14 cellular contexts compared by ENCODE assay signal in genomic region chr9:35669331-35670145, GRCh38. TPM values are rescaled to one million over a fixed set of nuclear protein-coding genes. Genes with fewer than 3 reads are reported as not detected.
DNase-seq lines count a peak whose midpoint lies in the region; ATAC-seq and TF ChIP-seq lines count a peak whose summit lies in the region.
"Had no signal": no experiment of that assay in that cellular context is flagged by ENCODE, and none has a peak within 500 bp of the region (broad histone marks: within the 10 kb centered on the region; RNA-seq: fewer than 3 reads in every experiment).

No MANE protein-coding gene starts in this region.

- H3K79me1 ChIP-seq in IMR-90 (ENCODE audit: low read depth in 1 of 2, low read length in 2 of 2) (peaks cover 7 to 10% of the 10 kb centered on the region in 2 experiments; a peak in 3 of 4 replicates), mesenchymal stem cell (replicated peaks; ENCODE audit: low read length, poor library complexity, severe bottlenecking) (peaks cover 2% of the 10 kb centered on the region)

- H2BK12ac ChIP-seq in mesenchymal stem cell (ENCODE audit: low read length in 2 of 2) = peak overlapping the region in 1 of 2 experiments; percentile 21

- peaks cover 21% of the 10 kb centered on the region for H3K9me1 ChIP-seq in IMR-90 (ENCODE audit: insufficient read depth, low read length)

- H3K36me3 Mint-ChIP-seq in brain = no peaks in the 10 kb centered on the region

- TF ChIP-seq CTCF in IMR-90 (conservative IDR thresholded peaks at IDR 0.05; ENCODE audit: low read depth, low read length) (no peak), brain (conservative IDR thresholded peaks at IDR 0.05) (no peak)

- POLR2A ChIA-PET in IMR-90 (lab: Charles Lee; ENCODE audit: unreplicated experiment) = interaction anchor here (1.0 to 2.4 kb wide), 4 partner anchors 11 to 21 kb away, joined by 4 to 11 read pairs (median 6); no protein-coding TSS in a partner anchor

- H3K27ac ChIP-seq in IMR-90 (ENCODE audit: insufficient read depth, low read length) (peak overlapping the region; percentile 39; the same call in 1 of the 2 replicates), mesenchymal stem cell (ENCODE audit: low read length, poor library complexity, severe bottlenecking) (peak overlapping the region; percentile 84)

- H2BK15ac ChIP-seq in IMR-90 (ENCODE audit: low read depth, low read length) = 0 out of 3 replicates have a peak overlapping the region, but pooled peaks have one; percentile 16
- no peak overlapping the region for H2BK15ac ChIP-seq in mesenchymal stem cell (ENCODE audit: low read depth, poor library complexity, severe bottlenecking)

- H3K27me3 ChIP-seq in IMR-90 (ENCODE audit: control insufficient read depth, insufficient read depth, low read length) (no peaks in the 10 kb centered on the region), mesenchymal stem cell (ENCODE audit: control insufficient read depth in 1 of 2, insufficient read depth in 1 of 2, low read length in 2 of 2) (peaks cover 3 to 7% of the 10 kb centered on the region in 2 experiments)

- peaks cover 0 to under 1% (median 0%) of the 10 kb centered on the region in 5 experiments for H3K9me3 Mint-ChIP-seq in brain

- no peaks in the 10 kb centered on the region for H4K20me1 ChIP-seq in IMR-90 (ENCODE audit: insufficient read depth, low read length)

- dilution Hi-C loops in IMR-90 (cut with HindIII; ENCODE audit: low sequenced_read_pairs, unreplicated experiment) = no loop called here

- peak overlapping the region; percentile 12; the same call in 1 of the 2 replicates for H2BK120ac ChIP-seq in IMR-90 (ENCODE audit: low read depth, low read length)
- peak overlapping the region; percentile 54 for H2BK120ac ChIP-seq in mesenchymal stem cell (ENCODE audit: low read depth, low read length)

- no peak overlapping the region for H4K91ac ChIP-seq in IMR-90 (ENCODE audit: insufficient read depth, low read depth, low read length)
- H4K91ac ChIP-seq in mesenchymal stem cell (ENCODE audit: low read length) = no peak overlapping the region

- H3K23ac ChIP-seq in IMR-90 (ENCODE audit: low read depth, low read length) (peak overlapping the region; percentile 30; the same call in 1 of the 2 replicates), mesenchymal stem cell (ENCODE audit: low read length in 2 of 2) (no peak overlapping the region)

- H3K4me3 Mint-ChIP-seq in brain = peak overlapping the region in 1 of 5 experiments; percentile 2

- BruUV-seq in IMR-90 (replicated peaks; lab: Mats Ljungman, UMichigan) = no TSS peak

- H3K9me3 ChIP-seq in IMR-90 (ENCODE audit: control insufficient read depth, insufficient read depth, low read length) (no peaks in the 10 kb centered on the region), mesenchymal stem cell (ENCODE audit: control insufficient read depth, low read length) (no peaks in the 10 kb centered on the region)

- peaks cover 12% of the 10 kb centered on the region for H3K27me3 Mint-ChIP-seq in brain

- H3K27ac Mint-ChIP-seq in brain = peak overlapping the region in 3 of 5 experiments; percentile 30 to 73 (median 51)

- ATAC-seq in IMR-90 (ENCODE audit: low read depth) (peak; percentile 45), GM21576 (IDR thresholded peaks at IDR 0.05; ENCODE audit: unreplicated experiment) (no peak)

- peak overlapping the region; percentile 4; the same call in 1 of the 2 replicates for H3K4me2 ChIP-seq in IMR-90 (ENCODE audit: low read depth, low read length)
- H3K4me2 ChIP-seq in mesenchymal stem cell (ENCODE audit: low read length, poor library complexity, severe bottlenecking) = no peak overlapping the region

- no peak for TF ChIP-seq RAD21 in IMR-90 (IDR thresholded peaks at IDR 0.05; ENCODE audit: low read length)

- peak; percentile 69 for DNase-seq in A172 (ENCODE audit: low spot score)
- DNase-seq in IMR-90 = peak; percentile 76
- peak; percentile 58 for DNase-seq in mesenchymal stem cell
- DNase-seq in DMS 273 treated with DMSO at 0.1 percent for 48 hours (lab: John Stamatoyannopoulos, UW) = no peak
- DNase-seq in activated CD4-positive, alpha-beta T cell treated with anti-CD3 and anti-CD28 coated beads for 4 hours = no peak
- no peak for DNase-seq in AG20443 (ENCODE audit: low spot score)
- DNase-seq: AML-193; effector CD8-positive, alpha-beta T cell; head of caudate nucleus; NCI-H187 had no signal

- H2AFZ ChIP-seq in IMR-90 (replicated peaks; ENCODE audit: low read length, poor library complexity) (peak overlapping the region; percentile 11), mesenchymal stem cell (ENCODE audit: low read depth, low read length) (no peak overlapping the region)

- H3K18ac ChIP-seq in IMR-90 (ENCODE audit: low read depth, low read length) (peak overlapping the region; percentile 29; the same call in 1 of the 2 replicates), mesenchymal stem cell (ENCODE audit: low read depth in 1 of 2, low read length in 2 of 2) (peak overlapping the region; percentile 37 to 92)

- H3K4me1 Mint-ChIP-seq in brain = peaks cover 34% of the 10 kb centered on the region

- H3K36me3 ChIP-seq in IMR-90 (ENCODE audit: control insufficient read depth, insufficient read depth, low read length) (no peaks in the 10 kb centered on the region), mesenchymal stem cell (ENCODE audit: control insufficient read depth in 1 of 2, insufficient read depth in 2 of 2, low read depth in 1 of 2, low read length in 2 of 2) (no peaks in the 10 kb centered on the region)

- peak overlapping the region; percentile 37; the same call in 1 of the 2 replicates for H2AK5ac ChIP-seq in IMR-90 (ENCODE audit: low read depth, low read length)
- H2AK5ac ChIP-seq in mesenchymal stem cell (ENCODE audit: low read length, severe bottlenecking) = peak overlapping the region; percentile 65

- no peak overlapping the region for H3K9ac ChIP-seq in IMR-90 (ENCODE audit: low read depth, low read length)
- H3K9ac ChIP-seq in mesenchymal stem cell (ENCODE audit: low read length) = no peak overlapping the region

- in situ Hi-C loops in IMR-90 (cut with MboI; ENCODE audit: low sequenced_read_pairs) = no loop called here

- 0 out of 2 replicates have a peak overlapping the region, but pooled peaks have one; percentile 7 for H4K5ac ChIP-seq in IMR-90 (ENCODE audit: low read depth, low read length)

- H3K4ac ChIP-seq in IMR-90 (ENCODE audit: low read depth, low read length) (peak overlapping the region; percentile 15), mesenchymal stem cell (ENCODE audit: low read depth in 1 of 2, low read length in 2 of 2) (peak overlapping the region in 1 of 2 experiments; percentile 47)

- CTCF ChIA-PET in IMR-90 (lab: Yijun Ruan, JAX) = interaction anchor here (0.9 to 1.9 kb wide), 3 partner anchors 8 to 60 kb away, joined by 3 to 11 read pairs (median 3); no protein-coding TSS in a partner anchor

- no peak overlapping the region for H2AK9ac ChIP-seq in IMR-90 (replicated peaks; ENCODE audit: low read depth, low read length, poor library complexity)

- H2BK20ac ChIP-seq in IMR-90 (ENCODE audit: low read depth, low read length) = peak overlapping the region; percentile 30; the same call in 1 of the 2 replicates

- no peak overlapping the region for H3K56ac ChIP-seq in IMR-90 (ENCODE audit: extremely low read depth, insufficient read depth, low read length)

- intact Hi-C loops in IMR-90 (cut with micrococcal nuclease) = loop anchor here (1.0 kb wide), 1 partner anchor 11 kb away; no protein-coding TSS in a partner anchor

- H3K14ac ChIP-seq in IMR-90 (replicated peaks; ENCODE audit: low read depth, low read length) (peak overlapping the region; percentile 11; the same call in 1 of the 2 replicates), mesenchymal stem cell (ENCODE audit: low read length in 2 of 2) (no peak overlapping the region)

- H2BK5ac ChIP-seq in IMR-90 (ENCODE audit: low read depth, low read length, poor library complexity, severe bottlenecking) = peak overlapping the region; percentile 35
- peak overlapping the region; percentile 46 for H2BK5ac ChIP-seq in mesenchymal stem cell (ENCODE audit: low read depth, low read length, poor library complexity, severe bottlenecking)

- H3K4me1 ChIP-seq in IMR-90 (ENCODE audit: control insufficient read depth, insufficient read depth, low read length) (peaks cover 25% of the 10 kb centered on the region), mesenchymal stem cell (ENCODE audit: control insufficient read depth, insufficient read depth, low read depth, low read length) (peaks cover 25% of the 10 kb centered on the region)

- H3K4me3 ChIP-seq in IMR-90 (ENCODE audit: insufficient read depth, low read depth, low read length) (no peak overlapping the region), mesenchymal stem cell (ENCODE audit: insufficient read depth in 1 of 2, low read depth in 1 of 2, low read length in 2 of 2) (no peak overlapping the region)

- WGBS in IMR-90 (ENCODE audit: extremely low coverage in 2 of 2, insufficient read length in 1 of 2), 2 experiments = 20% methylated on average over 1 of the region's 6 CpGs; no CpG with 5 or more reads in 1 of the 2 experiments
- WGBS in mesenchymal stem cell = 44% methylated on average over 6 of the region's 6 CpGs

- TF ChIP-seq POLR2A in IMR-90 (IDR thresholded peaks at IDR 0.05; ENCODE audit: low read depth, low read length) = no peak

- H4K8ac ChIP-seq in IMR-90 (ENCODE audit: low read depth in 2 of 2, low read length in 2 of 2) (0 out of 4 replicates have a peak overlapping the region, but pooled peaks of 1 of the 2 experiments have one; percentile 20), mesenchymal stem cell (ENCODE audit: low read length) (peak overlapping the region; percentile 7)

RNA-seq across cellular contexts. Expression of gene CA9, which starts 4.2 kb away (rescaled TPM):
- total RNA-seq in A172 (2014; rRNA removed; shearing (Covaris generic)) = not detected in 2 replicates
- total RNA-seq in IMR-90 (2012; rRNA removed) = 0.54 and 0.56 TPM in 2 replicates
- polyA plus RNA-seq in IMR-90 (2012; rRNA removed) (3.7 and 3.9 TPM in 2 replicates), brain (ENCODE audit: insufficient read depth, low read depth, low replicate concordance) (3.7 TPM)
- polyA plus RNA-seq in IMR-90 (2012; cell fraction: cytosol; rRNA removed) = 5.2 and 9.9 TPM in 2 replicates
- 2.5 and 4.3 TPM in 2 replicates for polyA plus RNA-seq in IMR-90 (2012; cell fraction: nucleus; rRNA removed; ENCODE audit: low replicate concordance)
- polyA plus RNA-seq in mesenchymal stem cell (2013, experiment 1 of 2) = 0.30 TPM
- polyA plus RNA-seq in mesenchymal stem cell (2013, experiment 2 of 2) = 0.38 TPM
- total RNA-seq: mononuclear cell, ureter had no signal

RNA-seq across cellular contexts. Expression of gene ARHGEF39, which starts 4.5 kb away (rescaled TPM):
- 2.5 and 3.6 TPM in 2 replicates for total RNA-seq in A172 (2014; rRNA removed; shearing (Covaris generic))
- total RNA-seq in IMR-90 (2012; rRNA removed) = 0.56 and 2.5 TPM in 2 replicates
- 2.1 and 2.8 TPM in 2 replicates for polyA plus RNA-seq in IMR-90 (2012; rRNA removed)
- polyA plus RNA-seq in IMR-90 (2012; cell fraction: cytosol; rRNA removed) = 0.82 and 1.1 TPM in 2 replicates
- 7.1 and 7.2 TPM in 2 replicates for polyA plus RNA-seq in IMR-90 (2012; cell fraction: nucleus; rRNA removed; ENCODE audit: low replicate concordance)
- polyA plus RNA-seq in brain (ENCODE audit: insufficient read depth, low read depth, low replicate concordance) = 11.6 TPM
- polyA plus RNA-seq in mesenchymal stem cell (2013, experiment 1 of 2) = 0.81 TPM
- polyA plus RNA-seq in mesenchymal stem cell (2013, experiment 2 of 2) = 0.73 TPM

RNA-seq across cellular contexts. Expression of gene CCDC107, which starts 11.4 kb away (rescaled TPM):
- 5.7 and 12.6 TPM in 2 replicates for total RNA-seq in A172 (2014; rRNA removed; shearing (Covaris generic))
- total RNA-seq in IMR-90 (2012; rRNA removed) = 6.8 and 10.0 TPM in 2 replicates
- polyA plus RNA-seq in IMR-90 (2012; rRNA removed) = 21.1 and 24.4 TPM in 2 replicates
- polyA plus RNA-seq in IMR-90 (2012; cell fraction: cytosol; rRNA removed) = 15.4 and 21.2 TPM in 2 replicates
- polyA plus RNA-seq in IMR-90 (2012; cell fraction: nucleus; rRNA removed; ENCODE audit: low replicate concordance) = 17.3 and 33.3 TPM in 2 replicates
- 45.7 TPM for polyA plus RNA-seq in brain (ENCODE audit: insufficient read depth, low read depth, low replicate concordance)
- polyA plus RNA-seq in mesenchymal stem cell (2013, experiment 1 of 2) = 21.7 TPM
- 20.5 TPM for polyA plus RNA-seq in mesenchymal stem cell (2013, experiment 2 of 2)

RNA-seq across cellular contexts. Expression of gene RMRP, which starts 11.7 kb away (rescaled TPM):
- total RNA-seq in A172 (2014; rRNA removed; shearing (Covaris generic)) = 1,768 and 6,657 TPM in 2 replicates
- 13,690 and 21,707 TPM in 2 replicates for total RNA-seq in IMR-90 (2012; rRNA removed)
- polyA plus RNA-seq in IMR-90 (2012; rRNA removed) (39.7 and 88.0 TPM in 2 replicates), brain (ENCODE audit: insufficient read depth, low read depth, low replicate concordance) (not detected)
- polyA plus RNA-seq in IMR-90 (2012; cell fraction: cytosol; rRNA removed) = not detected in 2 replicates
- not detected in 2 replicates for polyA plus RNA-seq in IMR-90 (2012; cell fraction: nucleus; rRNA removed; ENCODE audit: low replicate concordance)
- polyA plus RNA-seq in mesenchymal stem cell (2013, experiment 1 of 2) = not detected
- not detected for polyA plus RNA-seq in mesenchymal stem cell (2013, experiment 2 of 2)

RNA-seq across cellular contexts. Expression of gene SIT1, which starts 18.8 kb away (rescaled TPM):
- not detected in 2 replicates for total RNA-seq in A172 (2014; rRNA removed; shearing (Covaris generic))
- total RNA-seq in IMR-90 (2012; rRNA removed) = not detected in 2 replicates
- polyA plus RNA-seq in IMR-90 (2012; rRNA removed) = not detected in 2 replicates
- polyA plus RNA-seq in IMR-90 (2012; cell fraction: cytosol; rRNA removed) = 0.27 TPM in 1 of 2 replicates, not detected in the other
- not detected in 2 replicates for polyA plus RNA-seq in IMR-90 (2012; cell fraction: nucleus; rRNA removed; ENCODE audit: low replicate concordance)
- 2.0 TPM for polyA plus RNA-seq in brain (ENCODE audit: insufficient read depth, low read depth, low replicate concordance)
- polyA plus RNA-seq in mesenchymal stem cell (2013, experiment 1 of 2) = not detected
- polyA plus RNA-seq in mesenchymal stem cell (2013, experiment 2 of 2) = not detected

Comparison
In these comparisons a context has a peak if more than half of its experiments do, and no peak if none do; other contexts are left out.
1. DNase-seq: peak in A172 (single experiment), IMR-90 (single experiment) and mesenchymal stem cell (single experiment); none in DMS 273 treated with DMSO at 0.1 percent for 48 hours (single experiment), activated CD4-positive, alpha-beta T cell treated with anti-CD3 and anti-CD28 coated beads for 4 hours (0 of 2) and AG20443 (single experiment).